In the genomic region with DNA sequence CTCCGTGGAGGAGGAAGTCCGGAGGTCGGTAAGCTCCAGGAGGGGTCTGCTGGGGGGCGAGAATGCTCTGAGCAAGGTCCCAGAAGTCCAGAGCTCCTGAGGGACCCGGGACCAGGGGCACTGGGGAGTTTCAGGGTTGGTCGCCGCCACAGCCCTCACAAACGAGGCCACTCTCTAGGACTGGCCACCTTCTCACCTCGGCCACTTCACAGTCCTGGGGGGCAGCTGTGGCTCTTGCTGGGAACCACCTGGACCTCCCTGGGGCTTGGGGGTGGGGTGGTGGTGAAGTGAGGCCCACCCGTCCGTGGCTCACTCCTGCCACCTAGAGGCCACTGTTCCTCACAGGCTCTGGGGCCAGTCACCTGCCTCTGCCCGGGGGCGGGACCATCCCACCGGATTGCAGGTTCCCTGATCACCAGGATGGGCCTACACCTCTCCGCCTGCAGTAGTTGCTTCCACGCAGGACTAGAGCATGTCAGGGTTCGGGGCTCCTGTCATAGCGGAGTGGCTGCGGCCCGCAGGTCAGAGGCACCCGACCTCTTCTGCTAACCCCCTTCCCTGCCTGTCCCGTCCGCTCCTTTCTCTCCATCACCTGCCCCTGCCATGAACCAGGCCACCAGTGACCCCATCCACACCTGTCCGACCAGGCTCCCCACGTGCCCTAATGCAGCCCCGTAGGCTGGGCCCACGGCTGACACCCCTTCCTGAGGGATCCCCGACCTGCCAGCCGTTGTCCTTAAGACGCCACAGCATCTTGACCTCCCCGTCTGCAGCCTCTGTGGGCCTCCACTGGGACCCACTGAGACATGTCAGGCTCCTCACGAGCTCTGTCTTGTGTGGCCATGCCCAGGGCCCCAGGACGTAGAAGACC, we compare ENCODE assay signal across 8 cellular contexts. TPM values are rescaled to one million over a fixed set of nuclear protein-coding genes. Genes with fewer than 3 reads are reported as not detected.
A peak's percentile ranks its signal among the peaks of the same experiment; 100 is the strongest.
DNase-seq lines count a peak whose midpoint lies in the region; ATAC-seq, FAIRE-seq and TF ChIP-seq lines count a peak whose summit lies in the region.

No MANE protein-coding gene starts in this region.

- H3K27ac ChIP-seq in C4-2B: no peak overlapping the region

- TF ChIP-seq POLR2A in H54 (IDR thresholded peaks at IDR 0.05; ENCODE audit: low read depth, low read length): no peak

- no peak for FAIRE-seq in H54 (lab: Jason Lieb, UNC)

- no peak for ATAC-seq in GM21737 (IDR thresholded peaks at IDR 0.05; ENCODE audit: unreplicated experiment)

- TF ChIP-seq CTCF in C4-2B (conservative IDR thresholded peaks at IDR 0.05): peak; percentile 96

- DNase-seq in H54 (ENCODE audit: insufficient read length, low spot score) (peak; percentile 83), NCI-H510A treated with DMSO at 0.1 percent for 48 hours (lab: John Stamatoyannopoulos, UW) (peak; percentile 50), dermis microvascular lymphatic vessel endothelial cell (ENCODE audit: low read depth in 2 of 2) (peak; percentile 76 to 82), midbrain (lab: John Stamatoyannopoulos, UW) (peak; percentile 39)
- DNase-seq in activated CD4-positive, alpha-beta T cell treated with anti-CD3 and anti-CD28 coated beads, Interleukin-2, amount 50 U/mL, for 4 hours: peak; percentile 81 to 83
- DNase-seq in stimulated activated CD8-positive, alpha-beta memory T cell treated with anti-CD3 and anti-CD28 coated beads, Interleukin-4, amount 100 ng/mL, for 48 hours: peak; percentile 95

RNA-seq across cellular contexts. Expression of gene TCEA2, which starts 5.1 kb away (rescaled TPM):
- 27.0 and 36.0 TPM in 2 replicates for total RNA-seq in dermis microvascular lymphatic vessel endothelial cell

RNA-seq across cellular contexts. Expression of gene SOX18, which starts 8.4 kb away (rescaled TPM):
- total RNA-seq in dermis microvascular lymphatic vessel endothelial cell: 27.2 and 75.7 TPM in 2 replicates

RNA-seq across cellular contexts. Expression of gene RGS19, which starts 21.5 kb away (rescaled TPM):
- total RNA-seq in dermis microvascular lymphatic vessel endothelial cell: 12.8 and 23.0 TPM in 2 replicates

RNA-seq across cellular contexts. Expression of gene C20orf204, which starts 21.9 kb away (rescaled TPM):
- total RNA-seq in dermis microvascular lymphatic vessel endothelial cell: 5.8 and 6.3 TPM in 2 replicates

RNA-seq across cellular contexts. Expression of gene OPRL1, which starts 22.0 kb away (rescaled TPM):
- total RNA-seq in dermis microvascular lymphatic vessel endothelial cell: 2.3 and 2.7 TPM in 2 replicates

Comparison
In these comparisons a context has a peak if more than half of its experiments do, and no peak if none do; other contexts are left out.
1. DNase-seq: peak in every context shown above with its lines; median percentile 95 in stimulated activated CD8-positive, alpha-beta memory T cell treated with anti-CD3 and anti-CD28 coated beads, Interleukin-4, amount 100 ng/mL, for 48 hours; 83 in H54; 82 in activated CD4-positive, alpha-beta T cell treated with anti-CD3 and anti-CD28 coated beads, Interleukin-2, amount 50 U/mL, for 4 hours; 79 in dermis microvascular lymphatic vessel endothelial cell; 50 in NCI-H510A treated with DMSO at 0.1 percent for 48 hours; 39 in midbrain.